In the genomic region with DNA sequence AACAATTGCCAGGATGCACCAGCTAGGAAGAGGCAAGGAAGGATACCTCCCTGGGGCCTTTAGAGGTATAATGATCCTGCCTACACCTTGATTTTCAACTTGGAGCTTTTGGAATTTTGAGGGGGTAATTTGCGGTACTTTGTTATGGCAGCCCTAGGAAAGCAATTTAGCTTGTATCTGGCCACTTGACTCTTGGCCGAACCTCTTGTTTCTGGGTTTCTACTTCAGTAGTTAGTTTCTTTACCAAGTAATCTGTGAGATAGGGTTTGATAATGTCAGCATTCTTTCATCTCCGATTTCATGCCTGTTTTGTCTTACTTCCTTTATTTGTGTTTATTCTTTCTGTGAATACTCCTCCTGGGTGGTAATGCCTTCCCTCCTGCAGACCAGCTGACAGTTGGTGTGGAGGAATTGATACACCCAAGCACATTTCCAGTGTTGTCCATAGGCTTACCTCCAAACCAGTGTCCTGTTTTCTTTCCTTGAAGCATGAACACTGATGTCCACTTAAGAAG, we compare ENCODE assay signal across 31 cellular contexts.
"Had no signal": no experiment of that assay in that cellular context is flagged by ENCODE, and none has a peak within 500 bp of the region (broad histone marks: within the 10 kb centered on the region; RNA-seq: fewer than 3 reads in every experiment).

No MANE protein-coding gene starts in this region.

- DNase-seq: activated CD4-positive, alpha-beta T cell treated with anti-CD3 and anti-CD28 coated beads for 1 hour; activated CD4-positive, alpha-beta T cell treated with anti-CD3 and anti-CD28 coated beads, Interleukin-2, amount 10 ng/mL, durations not matched to agents 7 days and 5 days; activated CD8-positive, alpha-beta memory T cell treated with anti-CD3 and anti-CD28 coated beads, Interleukin-2, amount 10 ng/mL, durations not matched to agents 7 days and 5 days; activated CD8-positive, alpha-beta T cell treated with anti-CD3 and anti-CD28 coated beads, Interleukin-2, amount 10 ng/mL, durations not matched to agents 7 days and 5 days; activated effector memory CD4-positive, alpha-beta T cell treated with Interleukin-2 at 50 U/mL for 16 hours; activated naive CD4-positive, alpha-beta T cell treated with Interleukin-2 at 50 U/mL for 16 hours; activated T-cell treated with anti-CD3 and anti-CD28 coated beads for 4 hours; cerebellar nuclear complex; colonic mucosa; effector CD8-positive, alpha-beta T cell; esophagus squamous epithelium; foreskin melanocyte; left ventricle myocardium inferior; nucleus accumbens; pancreas; stimulated activated CD4-positive, alpha-beta T cell treated with anti-CD3 and anti-CD28 coated beads, Interleukin-15, amount 100 ng/mL, for 24 hours; stimulated activated CD4-positive, alpha-beta T cell treated with anti-CD3 and anti-CD28 coated beads, Interleukin-2, amount 100 ng/mL, for 24 hours; stimulated activated naive CD4-positive, alpha-beta T cell treated with Interleukin-2 at 50 U/mL for 16 hours; T-helper 17 cell; T1000; transverse colon; uterus; WERI-Rb-1 had no signal

- H3K4me3 Mint-ChIP-seq: activated CD4-positive, alpha-beta T cell treated with anti-CD3 and anti-CD28 coated beads, Interleukin-2, amount 10 ng/mL, durations not matched to agents 7 days and 5 days; activated CD8-positive, alpha-beta memory T cell treated with anti-CD3 and anti-CD28 coated beads, Interleukin-2, amount 10 ng/mL, durations not matched to agents 7 days and 5 days; activated CD8-positive, alpha-beta T cell treated with anti-CD3 and anti-CD28 coated beads, Interleukin-2, amount 10 ng/mL, durations not matched to agents 7 days and 5 days; activated naive CD8-positive, alpha-beta T cell; brain; T-helper 17 cell had no signal

- H3K27ac Mint-ChIP-seq: activated CD4-positive, alpha-beta T cell treated with anti-CD3 and anti-CD28 coated beads, Interleukin-2, amount 10 ng/mL, durations not matched to agents 7 days and 5 days; activated CD8-positive, alpha-beta memory T cell treated with anti-CD3 and anti-CD28 coated beads, Interleukin-2, amount 10 ng/mL, durations not matched to agents 7 days and 5 days; activated CD8-positive, alpha-beta T cell treated with anti-CD3 and anti-CD28 coated beads, Interleukin-2, amount 10 ng/mL, durations not matched to agents 7 days and 5 days; brain had no signal

- ATAC-seq: activated CD8-positive, alpha-beta memory T cell treated with anti-CD3 and anti-CD28 coated beads, Interleukin-2, amount 10 ng/mL, durations not matched to agents 7 days and 5 days; activated CD8-positive, alpha-beta T cell treated with anti-CD3 and anti-CD28 coated beads, Interleukin-2, amount 10 ng/mL, durations not matched to agents 7 days and 5 days; T-helper 17 cell had no signal

- H3K27me3 ChIP-seq: ascending aorta, cardiac muscle cell, colonic mucosa, esophagus squamous epithelium, pancreas, right atrium auricular region, transverse colon, uterus had no signal

- H3K4me1 ChIP-seq: ascending aorta, colonic mucosa had no signal

- H3K4me3 ChIP-seq: ascending aorta, cardiac muscle cell, colonic mucosa, esophagus squamous epithelium, left ventricle myocardium inferior, pancreas, right atrium auricular region, transverse colon, uterus had no signal

- H3K27me3 Mint-ChIP-seq: activated CD4-positive, alpha-beta T cell treated with anti-CD3 and anti-CD28 coated beads, Interleukin-2, amount 10 ng/mL, durations not matched to agents 7 days and 5 days; activated CD8-positive, alpha-beta memory T cell treated with anti-CD3 and anti-CD28 coated beads, Interleukin-2, amount 10 ng/mL, durations not matched to agents 7 days and 5 days; activated naive CD8-positive, alpha-beta T cell; brain; T-helper 17 cell had no signal

- H3K36me3 ChIP-seq: ascending aorta, cardiac muscle cell, colonic mucosa, esophagus squamous epithelium, left ventricle myocardium inferior, pancreas, right atrium auricular region, transverse colon, uterus, WERI-Rb-1 had no signal

- H3K27ac ChIP-seq: ascending aorta, cardiac muscle cell, colonic mucosa, epithelial cell of prostate, esophagus squamous epithelium, left ventricle myocardium inferior, pancreas, right atrium auricular region, transverse colon, uterus, WERI-Rb-1 had no signal

- H3K9me3 Mint-ChIP-seq: activated CD4-positive, alpha-beta T cell treated with anti-CD3 and anti-CD28 coated beads, Interleukin-2, amount 10 ng/mL, durations not matched to agents 7 days and 5 days; brain had no signal

- H3K9me3 ChIP-seq: ascending aorta, colonic mucosa, esophagus squamous epithelium, left ventricle myocardium inferior, pancreas, right atrium auricular region, transverse colon, uterus had no signal

- FAIRE-seq: endometrium, islet of Langerhans, pancreas had no signal
